21 cellular contexts compared by ENCODE assay signal in the genomic region with DNA sequence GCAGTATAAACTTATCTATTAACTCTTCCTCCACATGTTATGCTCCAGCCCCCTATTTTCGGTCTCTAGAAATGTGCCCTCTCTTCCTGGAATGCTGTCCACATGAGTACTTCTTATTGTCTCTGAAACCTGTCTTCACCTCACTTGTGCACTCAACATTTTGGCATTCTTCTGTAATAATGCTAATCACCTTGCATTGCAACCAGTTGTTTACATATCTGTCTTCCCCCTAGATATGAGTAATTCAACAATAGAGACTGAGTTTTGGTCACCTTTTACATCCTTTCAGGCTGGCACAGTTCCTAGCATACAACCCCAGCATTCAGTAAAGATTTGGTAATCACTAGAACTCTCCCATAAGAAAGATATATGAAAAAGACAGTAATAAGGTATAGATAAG. TPM values are rescaled to one million over a fixed set of nuclear protein-coding genes. Genes with fewer than 3 reads are reported as not detected.
"Had no signal": no experiment of that assay in that cellular context is flagged by ENCODE, and none has a peak within 500 bp of the region (broad histone marks: within the 10 kb centered on the region; RNA-seq: fewer than 3 reads in every experiment).

No MANE protein-coding gene starts in this region.

- H3K36me3 ChIP-seq: cardiac muscle cell, gastrocnemius medialis, thoracic aorta, upper lobe of left lung had no signal

- ATAC-seq: gastrocnemius medialis, heart left ventricle, left cardiac atrium had no signal

- H3K9me3 ChIP-seq: esophagus muscularis mucosa, gastrocnemius medialis, heart left ventricle, thoracic aorta, upper lobe of left lung had no signal

- H3K27me3 ChIP-seq: cardiac muscle cell, esophagus muscularis mucosa, gastrocnemius medialis, heart left ventricle, upper lobe of left lung had no signal

- H3K4me1 ChIP-seq: upper lobe of left lung had no signal

- H3K4me3 ChIP-seq: cardiac muscle cell, esophagus muscularis mucosa, gastrocnemius medialis, heart left ventricle, thoracic aorta, upper lobe of left lung had no signal

- DNase-seq: activated CD4-positive, alpha-beta memory T cell treated with anti-CD3 and anti-CD28 coated beads, Interleukin-2, amount 10 ng/mL, durations not matched to agents 7 days and 5 days; activated CD4-positive, alpha-beta T cell treated with anti-CD3 and anti-CD28 coated beads for 48 hours; activated effector memory CD4-positive, alpha-beta T cell treated with anti-CD3 and anti-CD28 coated beads, Interleukin-2, amount 50 U/mL, for 16 hours; activated naive CD4-positive, alpha-beta T cell treated with anti-CD3 and anti-CD28 coated beads, Interleukin-2, amount 10 ng/mL, durations not matched to agents 7 days and 5 days; amygdala; effector CD8-positive, alpha-beta T cell; gastrocnemius medialis; heart left ventricle; islet precursor cell; left cardiac atrium; naive B cell; nucleus accumbens; posterior cingulate gyrus; stimulated activated CD4-positive, alpha-beta T cell treated with anti-CD3 and anti-CD28 coated beads, Interleukin-2, amount 100 ng/mL, for 48 hours; stimulated activated CD8-positive, alpha-beta memory T cell treated with anti-CD3 and anti-CD28 coated beads, Interleukin-4, amount 100 ng/mL, for 48 hours; stimulated activated naive CD4-positive, alpha-beta T cell; upper lobe of left lung had no signal

- H3K27ac ChIP-seq: cardiac muscle cell, esophagus muscularis mucosa, gastrocnemius medialis, heart left ventricle, thoracic aorta, upper lobe of left lung had no signal

RNA-seq across cellular contexts. Expression of a gene that starts 17.2 kb away (rescaled TPM):
- total RNA-seq: T-helper 2 cell treated with Interferon-gamma antibody and Interleukin-4, amounts not matched to agents 100 ng/mL and 5 ng/mL, for 36 hours had no signal
